In genomic region chr1:156214024-156214748, GRCh38 we compare ENCODE assay signal across 1 cellular context.
TF ChIP-seq lines count a peak whose summit lies in the region.

No MANE protein-coding gene starts in this region.

TF ChIP-seq in SK-N-SH, 30 proteins besides CTCF, POLR2A, EP300 and RAD21 (continued from another document):
- TF ChIP-seq ZBTB33 (IDR thresholded peaks at IDR 0.05; ENCODE audit: borderline replicate concordance, low read depth): no peak
- TF ChIP-seq PBX3 (IDR thresholded peaks at IDR 0.05): peak; percentile 90
